ENCODE assay signal across 23 cellular contexts in the genomic region with DNA sequence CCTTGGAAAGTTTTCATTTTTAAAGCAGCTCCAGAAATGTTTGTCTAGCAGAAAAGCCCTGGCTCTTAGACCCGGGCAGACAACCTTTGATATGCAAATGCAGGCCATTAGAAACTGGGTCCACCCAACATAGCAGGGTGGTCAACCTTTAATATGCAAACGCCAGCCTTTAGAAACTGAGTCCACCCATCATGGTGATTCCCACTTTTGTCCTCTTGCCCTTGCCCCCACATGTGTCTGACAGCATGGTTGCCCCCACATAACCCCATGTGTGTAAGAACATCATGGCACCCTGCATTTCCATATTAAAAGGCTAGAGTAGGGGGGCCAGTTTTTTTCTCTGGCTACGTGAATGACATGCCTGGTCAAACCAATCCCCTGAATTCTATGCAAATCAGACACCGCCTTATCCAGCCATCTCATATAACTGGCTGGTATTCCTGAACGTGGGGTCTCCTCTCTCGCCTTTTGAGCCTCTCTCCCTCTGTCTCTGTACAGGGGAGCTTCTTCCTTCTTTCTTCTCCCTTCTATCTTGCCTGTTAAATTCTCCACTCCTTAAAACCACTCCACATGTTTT.
DNase-seq lines count a peak whose midpoint lies in the region; TF ChIP-seq lines count a peak whose summit lies in the region.
"Had no signal": no experiment of that assay in that cellular context is flagged by ENCODE, and none has a peak within 500 bp of the region (broad histone marks: within the 10 kb centered on the region; RNA-seq: fewer than 3 reads in every experiment).

No MANE protein-coding gene starts in this region.

- H3K4me2 ChIP-seq in H9 (ENCODE audit: insufficient read depth, insufficient read length, low read length) (peak overlapping the region; percentile 22), SU-DHL-6 (ENCODE audit: low read depth, low read length, poor library complexity, severe bottlenecking) (no peak overlapping the region), neural progenitor cell (no peak overlapping the region)
- H3K4me2 ChIP-seq: A549 had no signal

- no peak overlapping the region for H3K56ac ChIP-seq in H9 (ENCODE audit: insufficient read length, low read depth, low read length)

- H2AFZ ChIP-seq in H9 (ENCODE audit: low read length): no peak overlapping the region
- H2AFZ ChIP-seq in SU-DHL-6 (ENCODE audit: low read depth, low read length, severe bottlenecking): peak overlapping the region; percentile 51
- H2AFZ ChIP-seq in neural progenitor cell (replicated peaks): peak overlapping the region; percentile 57

- H3K4ac ChIP-seq in H9 (ENCODE audit: low read depth, low read length): no peak overlapping the region

- H3K9ac ChIP-seq in H9 (ENCODE audit: extremely low read depth, insufficient read length, low read length) (no peak overlapping the region), SU-DHL-6 (ENCODE audit: low read length) (no peak overlapping the region), neural progenitor cell (no peak overlapping the region)

- H3K18ac ChIP-seq in H9 (ENCODE audit: insufficient read length, low read depth, low read length): no peak overlapping the region

- H3F3A ChIP-seq in SU-DHL-6 (ENCODE audit: insufficient read depth) (no peaks in the 10 kb centered on the region), neural progenitor cell (ENCODE audit: low read depth) (no peaks in the 10 kb centered on the region)

- WGBS in H9 (ENCODE audit: extremely low coverage, insufficient read length, low lambda C conversion rate): no CpG with 5 or more reads among the region's 6 CpGs
- no CpG with 5 or more reads among the region's 6 CpGs for WGBS in iPS DF 6.9 (ENCODE audit: insufficient coverage, insufficient read length)

- no peak overlapping the region for H2BK20ac ChIP-seq in H9 (ENCODE audit: low read depth, low read length, poor library complexity, severe bottlenecking)

- H3K36me3 ChIP-seq in SU-DHL-6 (ENCODE audit: low read length): no peaks in the 10 kb centered on the region
- no peaks in the 10 kb centered on the region for H3K36me3 ChIP-seq in iPS DF 6.9 (ENCODE audit: control insufficient read depth, insufficient read depth, low read length)
- H3K36me3 ChIP-seq in neural progenitor cell: no peaks in the 10 kb centered on the region
- H3K36me3 ChIP-seq: BE2C had no signal

- H3K27me3 Mint-ChIP-seq in H9 (ENCODE audit: low read depth) (no peaks in the 10 kb centered on the region), neural progenitor cell (ENCODE audit: insufficient read depth, low read depth) (no peaks in the 10 kb centered on the region), mesothelial cell of epicardium (ENCODE audit: low read depth) (no peaks in the 10 kb centered on the region)

- no peaks in the 10 kb centered on the region for H3K9me3 ChIP-seq in H9 (ENCODE audit: control insufficient read depth, low read depth, low read length)
- H3K9me3 ChIP-seq in SU-DHL-6 (ENCODE audit: insufficient read depth, low read length): no peaks in the 10 kb centered on the region
- H3K9me3 ChIP-seq in iPS DF 6.9 (ENCODE audit: control insufficient read depth, insufficient read depth, low read length): no peaks in the 10 kb centered on the region
- H3K9me3 ChIP-seq in neural progenitor cell (ENCODE audit: low read depth): no peaks in the 10 kb centered on the region
- H3K9me3 ChIP-seq: A549, BE2C had no signal

- no peak overlapping the region for H4K5ac ChIP-seq in H9 (ENCODE audit: insufficient read length, low read depth, low read length)

- no peak overlapping the region for H4K8ac ChIP-seq in H9 (replicated peaks; ENCODE audit: insufficient read length, low read depth, low read length)

- H3K27ac Mint-ChIP-seq in H9 (peak overlapping the region; percentile 68 to 77 (median 74)), neural progenitor cell (no peak overlapping the region), mesothelial cell of epicardium (no peak overlapping the region)

- peaks cover 0 to 3% of the 10 kb centered on the region in 2 experiments; a peak in 1 of 5 replicates for H3K9me3 Mint-ChIP-seq in H9
- no peaks in the 10 kb centered on the region for H3K9me3 Mint-ChIP-seq in neural progenitor cell
- no peaks in the 10 kb centered on the region for H3K9me3 Mint-ChIP-seq in mesothelial cell of epicardium

- DNase-seq in H9 (peak; percentile 83), iPS DF 6.9 (ENCODE audit: low read depth, low spot score) (peak; percentile 57), neural progenitor cell (ENCODE audit: low spot score) (no peak), mesothelial cell of epicardium (ENCODE audit: low spot score in 2 of 2, unreplicated experiment in 2 of 2) (no peak), NCI-H2107 treated with DMSO at 0.1 percent for 48 hours (lab: John Stamatoyannopoulos, UW; ENCODE audit: unreplicated experiment) (no peak), D341Med (ENCODE audit: low spot score) (no peak), GM19240 (ENCODE audit: insufficient read length, low spot score) (no peak)
- DNase-seq: BE2C, DMS79, H7, Karpas-422, MV-4-11, NCI-H1105 treated with DMSO at 0.1 percent for 48 hours, NCI-H2029 treated with DMSO at 0.1 percent for 48 hours, NCI-H2171, NCI-H345, NCI-H524 treated with DMSO at 0.1 percent for 48 hours, NCI-H82, PC-3, RPMI8226, SHP77 had no signal

- no peak overlapping the region for H3K4me3 ChIP-seq in SU-DHL-6 (ENCODE audit: insufficient read depth, low read length, poor library complexity, severe bottlenecking)
- no peak overlapping the region for H3K4me3 ChIP-seq in iPS DF 6.9 (ENCODE audit: low read length)
- no peak overlapping the region for H3K4me3 ChIP-seq in neural progenitor cell
- H3K4me3 ChIP-seq: A549 had no signal

- H4K20me1 ChIP-seq in H9 (ENCODE audit: control insufficient read depth, insufficient read depth, insufficient read length) (no peaks in the 10 kb centered on the region), SU-DHL-6 (ENCODE audit: low read depth, low read length) (no peaks in the 10 kb centered on the region), neural progenitor cell (ENCODE audit: low read depth) (no peaks in the 10 kb centered on the region)

- no peak overlapping the region for H2AK5ac ChIP-seq in H9 (ENCODE audit: insufficient read length, low read length)

- peaks cover 43 to 59% of the 10 kb centered on the region in 2 experiments for H3K4me1 Mint-ChIP-seq in H9
- H3K4me1 Mint-ChIP-seq in neural progenitor cell: no peaks in the 10 kb centered on the region
- no peaks in the 10 kb centered on the region for H3K4me1 Mint-ChIP-seq in mesothelial cell of epicardium

- H3K4me1 ChIP-seq in H9 (ENCODE audit: insufficient read depth, low read length) (peaks cover 5% of the 10 kb centered on the region; the same call in 1 of the 2 replicates), iPS DF 6.9 (ENCODE audit: control insufficient read depth, insufficient read depth, low read length) (peaks cover 3% of the 10 kb centered on the region; the same call in 1 of the 2 replicates), neural progenitor cell (peaks cover 7% of the 10 kb centered on the region)
- H3K4me1 ChIP-seq: A549, BE2C had no signal

- H3K9me2 ChIP-seq in SU-DHL-6 (replicated peaks; ENCODE audit: insufficient read depth, low read length): no peaks in the 10 kb centered on the region

- TF ChIP-seq CTCF in H9 (conservative IDR thresholded peaks at IDR 0.05) (no peak), SU-DHL-6 (IDR thresholded peaks at IDR 0.05; ENCODE audit: insufficient read depth, low read length, poor library complexity, severe bottlenecking) (no peak), neural progenitor cell (IDR thresholded peaks at IDR 0.05) (no peak), mesothelial cell of epicardium (IDR thresholded peaks at IDR 0.05; ENCODE audit: unreplicated experiment) (no peak)

- H3K79me2 ChIP-seq in H9 (ENCODE audit: insufficient read depth, low read length) (no peaks in the 10 kb centered on the region), SU-DHL-6 (ENCODE audit: insufficient read depth, low read length) (no peaks in the 10 kb centered on the region), neural progenitor cell (ENCODE audit: low read depth) (no peaks in the 10 kb centered on the region)

- H3K23ac ChIP-seq in H9 (ENCODE audit: insufficient read length, low read depth, low read length): no peak overlapping the region

- H3K27me3 ChIP-seq in H9 (ENCODE audit: insufficient read depth, low read length) (no peaks in the 10 kb centered on the region), SU-DHL-6 (ENCODE audit: low read length) (no peaks in the 10 kb centered on the region), iPS DF 6.9 (ENCODE audit: control insufficient read depth, insufficient read depth, low read length) (no peaks in the 10 kb centered on the region), neural progenitor cell (no peaks in the 10 kb centered on the region)
- H3K27me3 ChIP-seq: BE2C had no signal

- H3K14ac ChIP-seq in H9 (ENCODE audit: insufficient read depth, low read length): no peak overlapping the region

- H3K23me2 ChIP-seq in H9 (ENCODE audit: insufficient read length, low read depth, low read length, poor library complexity, severe bottlenecking): no peaks in the 10 kb centered on the region

- H3K27ac ChIP-seq in H9 (ENCODE audit: insufficient read length, low read depth, low read length): peak overlapping the region; percentile 72
- H3K27ac ChIP-seq in SU-DHL-6 (ENCODE audit: low read depth, low read length): no peak overlapping the region
- H3K27ac ChIP-seq in iPS DF 6.9 (ENCODE audit: low read length): no peak overlapping the region
- no peak overlapping the region for H3K27ac ChIP-seq in neural progenitor cell
- H3K27ac ChIP-seq: A549 had no signal

- H2BK15ac ChIP-seq in H9 (ENCODE audit: low read depth, low read length): no peak overlapping the region

- H3K4me3 Mint-ChIP-seq in H9 (peak overlapping the region in 1 of 2 experiments; percentile 6; a peak in 1 of 5 replicates), neural progenitor cell (no peak overlapping the region), mesothelial cell of epicardium (no peak overlapping the region)

- no peak overlapping the region for H4K91ac ChIP-seq in H9 (ENCODE audit: insufficient read length, low read depth, low read length)

- no peak overlapping the region for H2BK120ac ChIP-seq in H9 (ENCODE audit: low read depth, low read length, poor library complexity, severe bottlenecking)

- peaks cover 0 to 5% (median 4%) of the 10 kb centered on the region in 3 experiments; a peak in 3 of 7 replicates for H3K36me3 Mint-ChIP-seq in H9 (ENCODE audit: insufficient read depth in 1 of 3, low read depth in 3 of 3)
- H3K36me3 Mint-ChIP-seq in neural progenitor cell: no peaks in the 10 kb centered on the region
- H3K36me3 Mint-ChIP-seq in mesothelial cell of epicardium: no peaks in the 10 kb centered on the region

- H3T11ph ChIP-seq in H9 (ENCODE audit: low read length): no peak overlapping the region

- H3K79me1 ChIP-seq in H9 (ENCODE audit: insufficient read depth, low read depth, low read length, poor library complexity, severe bottlenecking): no peaks in the 10 kb centered on the region

- no peak overlapping the region for H2BK12ac ChIP-seq in H9 (ENCODE audit: insufficient read length, low read depth, low read length)

- no peak overlapping the region for H2BK5ac ChIP-seq in H9 (ENCODE audit: insufficient read length, low read length)

Comparison
In these comparisons a context has a peak if more than half of its experiments do, and no peak if none do; other contexts are left out.
1. DNase-seq: peak in H9 (single experiment) and iPS DF 6.9 (single experiment); none in neural progenitor cell (single experiment), mesothelial cell of epicardium (0 of 2), NCI-H2107 treated with DMSO at 0.1 percent for 48 hours (single experiment), D341Med (single experiment) and GM19240 (single experiment).
2. H3K27ac Mint-ChIP-seq: peak in H9 (3 of 3); none in neural progenitor cell (single experiment) and mesothelial cell of epicardium (single experiment).